Comparison of ENCODE assay signal across 8 cellular contexts in genomic region chr2:55418072-55418471, GRCh38. TPM values are rescaled to one million over a fixed set of nuclear protein-coding genes. Genes with fewer than 3 reads are reported as not detected.
DNase-seq lines count a peak whose midpoint lies in the region; ATAC-seq, FAIRE-seq and TF ChIP-seq lines count a peak whose summit lies in the region.

No MANE protein-coding gene starts in this region.

- no peaks in the 10 kb centered on the region for H3K36me3 ChIP-seq in testis (ENCODE audit: low read depth, missing control alignments)

- peaks cover 13% of the 10 kb centered on the region for H3K4me1 ChIP-seq in testis

- FAIRE-seq in RCC 7860 (lab: Jason Lieb, UNC): no peak

- peaks cover 17% of the 10 kb centered on the region for H3K4me1 Mint-ChIP-seq in activated CD4-positive, alpha-beta T cell treated with anti-CD3 and anti-CD28 coated beads, Interleukin-2, amount 10 ng/mL, durations not matched to agents 24 days and 14 days
- H3K4me1 Mint-ChIP-seq in activated T-helper 17 cell treated with anti-CD3 and anti-CD28 coated beads, Interleukin-2, amount 50 U/mL, for 72 hours: peaks cover 4% of the 10 kb centered on the region

- DNase-seq in activated CD4-positive, alpha-beta T cell treated with anti-CD3 and anti-CD28 coated beads, Interleukin-2, amount 10 ng/mL, durations not matched to agents 24 days and 14 days: no peak
- no peak for DNase-seq in activated CD4-positive, alpha-beta T cell treated with anti-CD3 and anti-CD28 coated beads, Interleukin-2, amount 50 U/mL, for 1 hour
- peak; percentile 31 for DNase-seq in iris pigment epithelial cell (ENCODE audit: low read depth)
- no peak for DNase-seq in testis
- DNase-seq in RCC 7860 (ENCODE audit: low spot score): no peak
- DNase-seq in A172 (ENCODE audit: low spot score): no peak
- no peak for DNase-seq in NCI-H2107 treated with DMSO at 0.1 percent for 48 hours (lab: John Stamatoyannopoulos, UW; ENCODE audit: unreplicated experiment)

- peak overlapping the region; percentile 6 for H3K4me3 Mint-ChIP-seq in activated CD4-positive, alpha-beta T cell treated with anti-CD3 and anti-CD28 coated beads, Interleukin-2, amount 10 ng/mL, durations not matched to agents 24 days and 14 days
- peak overlapping the region; percentile 86 for H3K4me3 Mint-ChIP-seq in activated T-helper 17 cell treated with anti-CD3 and anti-CD28 coated beads, Interleukin-2, amount 50 U/mL, for 72 hours

- no peaks in the 10 kb centered on the region for H3K9me3 ChIP-seq in testis

- TF ChIP-seq CTCF in testis (IDR thresholded peaks at IDR 0.05): no peak

- H3K27me3 ChIP-seq in testis: no peaks in the 10 kb centered on the region

- H3K4me3 ChIP-seq in testis: peak overlapping the region; percentile 88 to 90

- H3K36me3 Mint-ChIP-seq in activated CD4-positive, alpha-beta T cell treated with anti-CD3 and anti-CD28 coated beads, Interleukin-2, amount 10 ng/mL, durations not matched to agents 24 days and 14 days (ENCODE audit: low read depth): no peaks in the 10 kb centered on the region
- H3K36me3 Mint-ChIP-seq in activated T-helper 17 cell treated with anti-CD3 and anti-CD28 coated beads, Interleukin-2, amount 50 U/mL, for 72 hours (ENCODE audit: low read depth): no peaks in the 10 kb centered on the region

- H3K9me3 Mint-ChIP-seq in activated CD4-positive, alpha-beta T cell treated with anti-CD3 and anti-CD28 coated beads, Interleukin-2, amount 10 ng/mL, durations not matched to agents 24 days and 14 days: no peaks in the 10 kb centered on the region
- H3K9me3 Mint-ChIP-seq in activated T-helper 17 cell treated with anti-CD3 and anti-CD28 coated beads, Interleukin-2, amount 50 U/mL, for 72 hours: no peaks in the 10 kb centered on the region

- WGBS in testis, 2 donors: 16 to 18% methylated on average over 2 of the region's 2 CpGs

- peaks cover 30% of the 10 kb centered on the region for H3K27me3 Mint-ChIP-seq in activated CD4-positive, alpha-beta T cell treated with anti-CD3 and anti-CD28 coated beads, Interleukin-2, amount 10 ng/mL, durations not matched to agents 24 days and 14 days
- H3K27me3 Mint-ChIP-seq in activated T-helper 17 cell treated with anti-CD3 and anti-CD28 coated beads, Interleukin-2, amount 50 U/mL, for 72 hours: no peaks in the 10 kb centered on the region

- peak overlapping the region in 1 of 2 donors; percentile 97 for H3K27ac ChIP-seq in testis

- no peak for TF ChIP-seq POLR2A in testis (IDR thresholded peaks at IDR 0.05)

- intact Hi-C loops in activated CD4-positive, alpha-beta T cell treated with anti-CD3 and anti-CD28 coated beads, Interleukin-2, amount 10 ng/mL, durations not matched to agents 24 days and 14 days (cut with micrococcal nuclease): loop anchor here (5.0 kb wide), 1 partner anchor 274 kb away; the partner anchor contains the start of gene PNPT1
- intact Hi-C loops in testis (cut with DNase I; ENCODE audit: low total_unique reads): no loop called here

- no peak for ATAC-seq in activated T-helper 17 cell treated with anti-CD3 and anti-CD28 coated beads, Interleukin-2, amount 50 U/mL, for 72 hours (replicated peaks)

- no peak overlapping the region for H3K27ac Mint-ChIP-seq in activated CD4-positive, alpha-beta T cell treated with anti-CD3 and anti-CD28 coated beads, Interleukin-2, amount 10 ng/mL, durations not matched to agents 24 days and 14 days
- H3K27ac Mint-ChIP-seq in activated T-helper 17 cell treated with anti-CD3 and anti-CD28 coated beads, Interleukin-2, amount 50 U/mL, for 72 hours: no peak overlapping the region

RNA-seq across cellular contexts. Expression of gene CCDC88A, which starts 1.6 kb away (rescaled TPM):
- total RNA-seq in activated CD4-positive, alpha-beta T cell treated with anti-CD3 and anti-CD28 coated beads, Interleukin-2, amount 10 ng/mL, durations not matched to agents 24 days and 14 days: 9.5 and 9.8 TPM in 2 replicates
- total RNA-seq in activated T-helper 17 cell treated with anti-CD3 and anti-CD28 coated beads, Interleukin-2, amount 50 U/mL, for 72 hours: 10 to 100 TPM in 1 of 2 donors, 1 to 10 TPM in 1; 9.7 to 14.3 TPM
- total RNA-seq in testis: 100 to 1,000 TPM; 121 to 180 TPM
- 26.5 TPM for polyA plus RNA-seq in testis (ENCODE audit: insufficient read depth, low read depth, low replicate concordance)
- 53.8 and 67.9 TPM in 2 replicates for total RNA-seq in A172 (2014; rRNA removed; shearing (Covaris generic))
